14 cellular contexts compared by ENCODE assay signal in genomic region chr6:142331075-142331551, GRCh38. TPM values are rescaled to one million over a fixed set of nuclear protein-coding genes. Genes with fewer than 3 reads are reported as not detected.
DNase-seq lines count a peak whose midpoint lies in the region; ATAC-seq and TF ChIP-seq lines count a peak whose summit lies in the region.
"Had no signal": no experiment of that assay in that cellular context is flagged by ENCODE, and none has a peak within 500 bp of the region (broad histone marks: within the 10 kb centered on the region; RNA-seq: fewer than 3 reads in every experiment).

No MANE protein-coding gene starts in this region.

- H3K4me3 ChIP-seq in iPS-18a (ENCODE audit: low read length) (no peak overlapping the region), right atrium auricular region (no peak overlapping the region)
- H3K4me3 ChIP-seq: BLaER1 treated with 17β-estradiol and CSF1 and Interleukin-3, amounts not matched to agents 10 nM and 100 nM; heart left ventricle; MG63; SK-N-MC; skin epidermis had no signal

- peak; percentile 99 for ATAC-seq in stimulated activated naive CD8-positive, alpha-beta T cell treated with anti-CD3 and anti-CD28 coated beads, Interleukin-15, amount 100 ng/mL, for 72 hours
- ATAC-seq in GM18502 (IDR thresholded peaks at IDR 0.05; ENCODE audit: poor library complexity, unreplicated experiment) = no peak
- ATAC-seq: heart left ventricle had no signal

- peaks cover 12% of the 10 kb centered on the region for H3K4me1 Mint-ChIP-seq in stimulated activated naive CD8-positive, alpha-beta T cell treated with anti-CD3 and anti-CD28 coated beads, Interleukin-15, amount 100 ng/mL, for 72 hours

- H3K4me1 ChIP-seq in iPS-18a (ENCODE audit: control insufficient read depth, low read depth, low read length) (no peaks in the 10 kb centered on the region), right atrium auricular region (no peaks in the 10 kb centered on the region)

- no peaks in the 10 kb centered on the region for H3K36me3 ChIP-seq in iPS-18a (ENCODE audit: control insufficient read depth, low read depth, low read length)
- no peaks in the 10 kb centered on the region for H3K36me3 ChIP-seq in right atrium auricular region
- H3K36me3 ChIP-seq: BLaER1 treated with 17β-estradiol and CSF1 and Interleukin-3, amounts not matched to agents 10 nM and 100 nM; heart left ventricle; MG63 had no signal

- H3K9me3 Mint-ChIP-seq in stimulated activated naive CD8-positive, alpha-beta T cell treated with anti-CD3 and anti-CD28 coated beads, Interleukin-15, amount 100 ng/mL, for 72 hours = no peaks in the 10 kb centered on the region

- H3K27me3 Mint-ChIP-seq in stimulated activated naive CD8-positive, alpha-beta T cell treated with anti-CD3 and anti-CD28 coated beads, Interleukin-15, amount 100 ng/mL, for 72 hours = no peaks in the 10 kb centered on the region

- H3K9me3 ChIP-seq in iPS-18a (ENCODE audit: control insufficient read depth, low read depth, low read length) (no peaks in the 10 kb centered on the region), right atrium auricular region (no peaks in the 10 kb centered on the region)
- H3K9me3 ChIP-seq: BLaER1 treated with 17β-estradiol and CSF1 and Interleukin-3, amounts not matched to agents 10 nM and 100 nM; heart left ventricle; MG63 had no signal

- DNase-seq in stimulated activated CD4-positive, alpha-beta T cell treated with anti-CD3 and anti-CD28 coated beads, Interleukin-2, amount 100 ng/mL, for 4 hours (ENCODE audit: low read depth) = peak; percentile 3
- DNase-seq in stimulated activated CD4-positive, alpha-beta T cell treated with anti-CD3 and anti-CD28 coated beads, Interleukin-4, amount 100 ng/mL, for 1 hour = no peak
- DNase-seq in activated naive CD4-positive, alpha-beta T cell treated with anti-CD3 and anti-CD28 coated beads, Interleukin-2, amount 50 U/mL, for 16 hours = peak; percentile 21
- peak in 1 of 2 donors; percentile 31 for DNase-seq in stimulated activated naive CD8-positive, alpha-beta T cell treated with anti-CD3 and anti-CD28 coated beads, Interleukin-15, amount 100 ng/mL, for 72 hours
- DNase-seq in GM10266 (ENCODE audit: extremely low spot score) = no peak
- no peak for DNase-seq in right atrium auricular region (ENCODE audit: low spot score)
- DNase-seq: heart left ventricle, MG63, NCI-H345 had no signal

- peak overlapping the region; percentile 4 for H3K9ac ChIP-seq in iPS-18a (ENCODE audit: low read length)
- H3K9ac ChIP-seq: BLaER1 treated with 17β-estradiol and CSF1 and Interleukin-3, amounts not matched to agents 10 nM and 100 nM had no signal

- no peak for TF ChIP-seq CTCF in GM10266 (IDR thresholded peaks at IDR 0.05; ENCODE audit: control insufficient read depth, insufficient read depth, low read depth, missing control alignments)
- TF ChIP-seq CTCF in right atrium auricular region (IDR thresholded peaks at IDR 0.05) = no peak

- no peak overlapping the region for H3K27ac Mint-ChIP-seq in stimulated activated naive CD8-positive, alpha-beta T cell treated with anti-CD3 and anti-CD28 coated beads, Interleukin-15, amount 100 ng/mL, for 72 hours

- no peak overlapping the region for H3K27ac ChIP-seq in iPS-18a (ENCODE audit: low read length)
- no peak overlapping the region for H3K27ac ChIP-seq in right atrium auricular region
- H3K27ac ChIP-seq: BLaER1 treated with 17β-estradiol and CSF1 and Interleukin-3, amounts not matched to agents 10 nM and 100 nM; heart left ventricle; SK-N-MC; skin epidermis had no signal

- no peak overlapping the region for H3K4me3 Mint-ChIP-seq in stimulated activated naive CD8-positive, alpha-beta T cell treated with anti-CD3 and anti-CD28 coated beads, Interleukin-15, amount 100 ng/mL, for 72 hours

- no peaks in the 10 kb centered on the region for H3K27me3 ChIP-seq in iPS-18a (ENCODE audit: control insufficient read depth, insufficient read depth, low read length)
- no peaks in the 10 kb centered on the region for H3K27me3 ChIP-seq in right atrium auricular region
- H3K27me3 ChIP-seq: BLaER1 treated with 17β-estradiol and CSF1 and Interleukin-3, amounts not matched to agents 10 nM and 100 nM; heart left ventricle; MG63 had no signal

RNA-seq across cellular contexts. Expression of gene ADGRG6, which starts 29.3 kb away (rescaled TPM):
- 10 to 100 TPM in 1 of 2 donors, 1 to 10 TPM in 1; 9.2 to 20.6 TPM for total RNA-seq in right atrium auricular region

Comparison
In these comparisons a context has a peak if more than half of its experiments do, and no peak if none do; other contexts are left out.
1. DNase-seq: peak in stimulated activated CD4-positive, alpha-beta T cell treated with anti-CD3 and anti-CD28 coated beads, Interleukin-2, amount 100 ng/mL, for 4 hours (single experiment) and activated naive CD4-positive, alpha-beta T cell treated with anti-CD3 and anti-CD28 coated beads, Interleukin-2, amount 50 U/mL, for 16 hours (single experiment); none in stimulated activated CD4-positive, alpha-beta T cell treated with anti-CD3 and anti-CD28 coated beads, Interleukin-4, amount 100 ng/mL, for 1 hour (single experiment), GM10266 (single experiment) and right atrium auricular region (single experiment).